In the genomic region with DNA sequence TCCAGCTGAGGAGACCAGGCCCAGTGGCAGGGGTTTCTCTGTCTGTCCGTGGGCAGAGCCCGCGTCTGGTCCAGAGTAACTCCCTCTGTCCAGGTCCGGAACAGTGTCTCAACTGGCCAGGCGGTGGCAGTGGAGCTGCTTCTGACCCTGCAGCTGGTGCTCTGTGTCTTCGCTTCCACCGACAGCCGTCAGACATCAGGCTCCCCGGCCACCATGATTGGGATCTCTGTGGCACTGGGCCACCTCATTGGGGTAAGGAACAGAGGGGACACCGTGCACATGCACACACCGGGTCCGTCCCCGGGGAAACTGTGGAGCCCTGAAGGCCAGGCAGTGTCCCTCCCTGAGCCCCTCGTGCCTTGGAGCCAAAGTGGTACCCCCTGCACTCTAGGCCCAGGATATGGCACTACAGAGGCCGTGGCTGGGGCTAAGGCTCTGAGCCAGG, we compare ENCODE assay signal across 9 cellular contexts. TPM values are rescaled to one million over a fixed set of nuclear protein-coding genes. Genes with fewer than 3 reads are reported as not detected.
A peak's percentile ranks its signal among the peaks of the same experiment; 100 is the strongest.
DNase-seq lines count a peak whose midpoint lies in the region; ATAC-seq, FAIRE-seq and TF ChIP-seq lines count a peak whose summit lies in the region.
"Had no signal": no experiment of that assay in that cellular context is flagged by ENCODE, and none has a peak within 500 bp of the region (broad histone marks: within the 10 kb centered on the region; RNA-seq: fewer than 3 reads in every experiment).

No MANE protein-coding gene starts in this region.

- no peak overlapping the region for H3K23ac ChIP-seq in H9 (ENCODE audit: insufficient read length, low read depth, low read length)

- no peaks in the 10 kb centered on the region for H3K23me2 ChIP-seq in H9 (ENCODE audit: insufficient read length, low read depth, low read length, poor library complexity, severe bottlenecking)

- H3T11ph ChIP-seq in H9 (ENCODE audit: low read length), result no peak overlapping the region

- ATAC-seq in WTC11, result peak; percentile 71
- peak; percentile 81 to 93 (median 88) for ATAC-seq in heart left ventricle
- no peak for ATAC-seq in GM18867 (IDR thresholded peaks at IDR 0.05; ENCODE audit: unreplicated experiment)

- DNase-seq in H9, result peak; percentile 71
- DNase-seq in WTC11 (ENCODE audit: low spot score), result no peak
- peak; percentile 70 to 81 (median 79) for DNase-seq in heart left ventricle
- DNase-seq in renal cortical epithelial cell (ENCODE audit: low read depth), result peak; percentile 47
- no peak for DNase-seq in stimulated activated CD4-positive, alpha-beta T cell treated with anti-CD3 and anti-CD28 coated beads, Interleukin-12 subunit alpha, Interleukin-12 subunit beta, amount 100 ng/mL, for 4 hours
- no peak for DNase-seq in central memory CD4-positive, alpha-beta T cell
- no peak for DNase-seq in H54 (ENCODE audit: insufficient read length, low spot score)

- TF ChIP-seq POLR2A in heart left ventricle (IDR thresholded peaks at IDR 0.05), result no peak
- TF ChIP-seq POLR2A in H54 (IDR thresholded peaks at IDR 0.05; ENCODE audit: low read depth, low read length), result no peak

- no peak overlapping the region for H2BK5ac ChIP-seq in H9 (ENCODE audit: insufficient read length, low read length)

- H3K27me3 ChIP-seq in H9 (ENCODE audit: insufficient read depth, low read length) (no peaks in the 10 kb centered on the region; the same call in 1 of the 2 replicates), heart left ventricle (peaks cover 0 to 20% (median under 1%) of the 10 kb centered on the region in 9 donors)

- no peak overlapping the region for H3K4me2 ChIP-seq in H9 (ENCODE audit: insufficient read depth, insufficient read length, low read length)

- no peak overlapping the region for H3K18ac ChIP-seq in H9 (ENCODE audit: insufficient read length, low read depth, low read length)

- H2AFZ ChIP-seq in H9 (ENCODE audit: low read length), result no peak overlapping the region

- no peak overlapping the region for H3K27ac Mint-ChIP-seq in H9
- H3K27ac Mint-ChIP-seq in WTC11, result no peak overlapping the region
- H3K27ac Mint-ChIP-seq: activated T-helper 2 cell treated with anti-CD3 and anti-CD28 coated beads, Interferon-gamma antibody, Interleukin-2, Interleukin-4, amounts not matched to agents 10 μg/mL and 5 μg/mL and 100 μg/mL, durations not matched to agents 14 hours and 24 hours and 36 hours had no signal

- no peak overlapping the region for H4K91ac ChIP-seq in H9 (ENCODE audit: insufficient read length, low read depth, low read length)

- H3K9me3 ChIP-seq in H9 (ENCODE audit: control insufficient read depth, low read depth, low read length) (no peaks in the 10 kb centered on the region), heart left ventricle (no peaks in the 10 kb centered on the region)

- H3K56ac ChIP-seq in H9 (ENCODE audit: insufficient read length, low read depth, low read length), result no peak overlapping the region

- no peaks in the 10 kb centered on the region for H3K9me3 Mint-ChIP-seq in H9
- H3K9me3 Mint-ChIP-seq in WTC11, result no peaks in the 10 kb centered on the region
- H3K9me3 Mint-ChIP-seq: activated T-helper 2 cell treated with anti-CD3 and anti-CD28 coated beads, Interferon-gamma antibody, Interleukin-2, Interleukin-4, amounts not matched to agents 10 μg/mL and 5 μg/mL and 100 μg/mL, durations not matched to agents 14 hours and 24 hours and 36 hours had no signal

- H4K5ac ChIP-seq in H9 (ENCODE audit: insufficient read length, low read depth, low read length), result no peak overlapping the region

- H3K4me3 ChIP-seq in heart left ventricle, result no peak overlapping the region

- no peak for FAIRE-seq in H54 (lab: Jason Lieb, UNC)

- no peak overlapping the region for H2BK12ac ChIP-seq in H9 (ENCODE audit: insufficient read length, low read depth, low read length)

- POLR2A ChIA-PET in WTC11 (lab: Charles Lee), result no interaction called here

- WGBS in H9 (ENCODE audit: extremely low coverage, insufficient read length, low lambda C conversion rate), result no CpG with 5 or more reads among the region's 15 CpGs
- WGBS in heart left ventricle, 4 donors, result 24 to 28% (median 27%) methylated on average over 13 to 15 of the region's 15 CpGs

- CTCF ChIA-PET in WTC11 (lab: Charles Lee), result interaction anchor here (0.5 to 8.2 kb wide), 12 partner anchors 7 to 108 kb away, joined by 3 to 120 read pairs (median 3); no protein-coding TSS in a partner anchor

- H3K27me3 Mint-ChIP-seq in H9 (ENCODE audit: low read depth), result peaks cover 3% of the 10 kb centered on the region; the same call in 1 of the 2 replicates
- no peaks in the 10 kb centered on the region for H3K27me3 Mint-ChIP-seq in WTC11 (ENCODE audit: low read depth)

- no peaks in the 10 kb centered on the region for H4K20me1 ChIP-seq in H9 (ENCODE audit: control insufficient read depth, insufficient read depth, insufficient read length)

- TF ChIP-seq CTCF in H9 (conservative IDR thresholded peaks at IDR 0.05) (peak; percentile 48; the same call in 2 of the 3 replicates), WTC11 (IDR thresholded peaks at IDR 0.05) (no peak), heart left ventricle (IDR thresholded peaks at IDR 0.05) (peak; percentile 37 to 69 (median 52))

- no peak overlapping the region for H3K4ac ChIP-seq in H9 (ENCODE audit: low read depth, low read length)

- H3K36me3 ChIP-seq in heart left ventricle, result no peaks in the 10 kb centered on the region

- no peak overlapping the region for H4K8ac ChIP-seq in H9 (replicated peaks; ENCODE audit: insufficient read length, low read depth, low read length)

- no peaks in the 10 kb centered on the region for H3K4me1 ChIP-seq in H9 (ENCODE audit: insufficient read depth, low read length)
- peaks cover 0 to 23% (median 7%) of the 10 kb centered on the region in 12 donors for H3K4me1 ChIP-seq in heart left ventricle

- no peaks in the 10 kb centered on the region for H3K79me2 ChIP-seq in H9 (ENCODE audit: insufficient read depth, low read length)

- H2BK120ac ChIP-seq in H9 (ENCODE audit: low read depth, low read length, poor library complexity, severe bottlenecking), result no peak overlapping the region

- H2AK5ac ChIP-seq in H9 (ENCODE audit: insufficient read length, low read length), result no peak overlapping the region

- H3K4me1 Mint-ChIP-seq in H9 (peaks cover 13 to 21% of the 10 kb centered on the region in 2 experiments), WTC11 (peaks cover 13% of the 10 kb centered on the region)

- no peak overlapping the region for H3K9ac ChIP-seq in H9 (ENCODE audit: extremely low read depth, insufficient read length, low read length)

- H3K27ac ChIP-seq in H9 (ENCODE audit: insufficient read length, low read depth, low read length), result no peak overlapping the region
- H3K27ac ChIP-seq in heart left ventricle, result peak overlapping the region in 1 of 12 donors; percentile 75

- H2BK20ac ChIP-seq in H9 (ENCODE audit: low read depth, low read length, poor library complexity, severe bottlenecking), result no peak overlapping the region

- intact Hi-C loops in heart left ventricle (cut with DNase I), result loop anchor here in 2 of 10 donors (2.0 to 5.0 kb wide), 2 partner anchors 83 kb away; a partner anchor contains a TSS

- H3K4me3 Mint-ChIP-seq in H9 (no peak overlapping the region), WTC11 (no peak overlapping the region)

- H2BK15ac ChIP-seq in H9 (ENCODE audit: low read depth, low read length), result no peak overlapping the region

- H3K36me3 Mint-ChIP-seq in H9 (ENCODE audit: insufficient read depth in 1 of 3, low read depth in 3 of 3) (no peaks in the 10 kb centered on the region), WTC11 (no peaks in the 10 kb centered on the region)

- H3K79me1 ChIP-seq in H9 (ENCODE audit: insufficient read depth, low read depth, low read length, poor library complexity, severe bottlenecking), result no peaks in the 10 kb centered on the region

- no peak overlapping the region for H3K14ac ChIP-seq in H9 (ENCODE audit: insufficient read depth, low read length)

TF ChIP-seq in WTC11, 78 proteins besides CTCF, POLR2A, EP300 and RAD21:
- TF ChIP-seq SMAD3 (CRISPR knock-in tag; IDR thresholded peaks at IDR 0.05; ENCODE audit: borderline replicate concordance), result no peak
- peak; percentile 68; the same call in 1 of the 2 replicates for TF ChIP-seq RELA (CRISPR knock-in tag; IDR thresholded peaks at IDR 0.05; ENCODE audit: borderline replicate concordance)

RNA-seq across cellular contexts. Expression of a gene that starts 1.5 kb away (rescaled TPM):
- 0.09 and 0.11 TPM in 2 replicates for total RNA-seq in H9 (2021)
- 0.09 to 0.21 TPM (median 0.18 TPM) in 3 replicates for total RNA-seq in WTC11 (2021)
- total RNA-seq in heart left ventricle, result not detected
- polyA plus RNA-seq in heart left ventricle, result under 1 TPM; 0.04 TPM
- total RNA-seq in renal cortical epithelial cell, result not detected in 2 replicates
- total RNA-seq: activated T-helper 2 cell treated with anti-CD3 and anti-CD28 coated beads, Interferon-gamma antibody, Interleukin-2, Interleukin-4, amounts not matched to agents 10 μg/mL and 5 μg/mL and 100 μg/mL, durations not matched to agents 14 hours and 24 hours and 36 hours had no signal

RNA-seq across cellular contexts. Expression of a gene that starts 12.6 kb away (rescaled TPM):
- total RNA-seq in H9 (2021) (2.5 and 2.8 TPM in 2 replicates), WTC11 (2021) (2.7 to 2.9 TPM (median 2.8 TPM) in 3 replicates), heart left ventricle (under 1 TPM in 5 of 9 donors, not detected in 4; 0.20 to 0.63 (median 0.44) TPM), renal cortical epithelial cell (not detected in 2 replicates)
- under 1 TPM; 0.61 to 0.78 TPM for polyA plus RNA-seq in heart left ventricle
- total RNA-seq: activated T-helper 2 cell treated with anti-CD3 and anti-CD28 coated beads, Interferon-gamma antibody, Interleukin-2, Interleukin-4, amounts not matched to agents 10 μg/mL and 5 μg/mL and 100 μg/mL, durations not matched to agents 14 hours and 24 hours and 36 hours had no signal

RNA-seq across cellular contexts. Expression of a gene that starts 23.7 kb away (rescaled TPM):
- not detected in 2 replicates for total RNA-seq in H9 (2021)
- not detected in 3 replicates for total RNA-seq in WTC11 (2021)
- not detected for total RNA-seq in heart left ventricle
- polyA plus RNA-seq in heart left ventricle, result not detected
- 0.30 TPM in 1 of 2 replicates, not detected in the other for total RNA-seq in renal cortical epithelial cell
- total RNA-seq: activated T-helper 2 cell treated with anti-CD3 and anti-CD28 coated beads, Interferon-gamma antibody, Interleukin-2, Interleukin-4, amounts not matched to agents 10 μg/mL and 5 μg/mL and 100 μg/mL, durations not matched to agents 14 hours and 24 hours and 36 hours had no signal

RNA-seq across cellular contexts. Expression of a gene that starts 51.0 kb away (rescaled TPM):
- 60.8 and 64.8 TPM in 2 replicates for total RNA-seq in H9 (2021)
- total RNA-seq in WTC11 (2021), result 76.6 to 87.7 TPM (median 77.3 TPM) in 3 replicates
- total RNA-seq in heart left ventricle, result 10 to 100 TPM in 1 of 9 donors, 1 to 10 TPM in 8; 1.9 to 17.8 (median 5.2) TPM
- polyA plus RNA-seq in heart left ventricle, result 1 to 10 TPM in 1 of 2 donors, under 1 TPM in 1; 0.91 to 5.8 TPM
- 20.7 and 48.6 TPM in 2 replicates for total RNA-seq in renal cortical epithelial cell

Comparison
In these comparisons a context has a peak if more than half of its experiments do, and no peak if none do; other contexts are left out.
1. DNase-seq: peak in H9 (single experiment), heart left ventricle (5 of 5) and renal cortical epithelial cell (single experiment); none in WTC11 (single experiment), stimulated activated CD4-positive, alpha-beta T cell treated with anti-CD3 and anti-CD28 coated beads, Interleukin-12 subunit alpha, Interleukin-12 subunit beta, amount 100 ng/mL, for 4 hours (single experiment), central memory CD4-positive, alpha-beta T cell (single experiment) and H54 (single experiment).